In genomic region chr20:21936720-21937380, GRCh38 we compare ENCODE assay signal across 29 cellular contexts.
DNase-seq lines count a peak whose midpoint lies in the region; ATAC-seq and TF ChIP-seq lines count a peak whose summit lies in the region.
"Had no signal": no experiment of that assay in that cellular context is flagged by ENCODE, and none has a peak within 500 bp of the region (broad histone marks: within the 10 kb centered on the region; RNA-seq: fewer than 3 reads in every experiment).

No MANE protein-coding gene starts in this region.

- POLR2A ChIA-PET in Caco-2 (lab: Charles Lee): no interaction called here

- H3K36me3 Mint-ChIP-seq in Caco-2 (ENCODE audit: insufficient read depth, unreplicated experiment): no peaks in the 10 kb centered on the region
- H3K36me3 Mint-ChIP-seq: activated naive CD8-positive, alpha-beta T cell treated with anti-CD3 and anti-CD28 coated beads for 36 hours; CD8-positive, alpha-beta T cell had no signal

- H3K27ac Mint-ChIP-seq in Caco-2 (ENCODE audit: unreplicated experiment): no peak overlapping the region
- H3K27ac Mint-ChIP-seq: activated naive CD8-positive, alpha-beta T cell treated with anti-CD3 and anti-CD28 coated beads for 36 hours; CD8-positive, alpha-beta T cell; nephron progenitor cell; stimulated activated naive CD8-positive, alpha-beta T cell treated with anti-CD3 and anti-CD28 coated beads, Interleukin-15, Interleukin-2, amounts not matched to agents 100 ng/mL and 50 ng/mL, for 24 hours had no signal

- CTCF ChIA-PET in Caco-2 (lab: Charles Lee): no interaction called here

- TF ChIP-seq POLR2A in uterus (IDR thresholded peaks at IDR 0.05): no peak

- ATAC-seq in GM21786 (IDR thresholded peaks at IDR 0.05; ENCODE audit: unreplicated experiment) (no peak), GM21360 (IDR thresholded peaks at IDR 0.05; ENCODE audit: unreplicated experiment) (no peak)
- ATAC-seq: CD8-positive, alpha-beta T cell; left ventricle myocardium superior; mucosa of descending colon; sciatic nerve; SK-N-SH treated with all-trans-retinoic acid at 6 μM for 48 hours had no signal

- peak; percentile 13 for DNase-seq in H7
- peak; percentile 61 for DNase-seq in NT2/D1 (ENCODE audit: low read depth, low spot score)
- peak; percentile 78 for DNase-seq in iPS DF 19.7 (ENCODE audit: low read depth, low spot score)
- peak; percentile 5 for DNase-seq in skeletal muscle cell (ENCODE audit: low read depth)
- no peak for DNase-seq in uterus
- DNase-seq in Caco-2: no peak
- DNase-seq: activated CD4-positive, alpha-beta T cell treated with anti-CD3 and anti-CD28 coated beads, Interleukin-2, amount 50 U/mL, for 48 hours; activated CD8-positive, alpha-beta memory T cell treated with anti-CD3 and anti-CD28 coated beads, Interleukin-2, amount 50 U/mL, for 4 hours; activated naive CD8-positive, alpha-beta T cell treated with anti-CD3 and anti-CD28 coated beads for 36 hours; CD8-positive, alpha-beta T cell; dorsolateral prefrontal cortex; GDM1; GOT3; head of caudate nucleus; Karpas-422; left ventricle myocardium superior; mucosa of descending colon; NCI-H1694; NCI-H2171 treated with DMSO at 0.1 percent for 48 hours; NCI-H526 treated with DMSO at 0.1 percent for 48 hours; nephron progenitor cell had no signal

- no peak overlapping the region for H3K4me3 Mint-ChIP-seq in Caco-2 (ENCODE audit: unreplicated experiment)
- H3K4me3 Mint-ChIP-seq: activated naive CD8-positive, alpha-beta T cell treated with anti-CD3 and anti-CD28 coated beads for 36 hours; CD8-positive, alpha-beta T cell; nephron progenitor cell; stimulated activated naive CD8-positive, alpha-beta T cell treated with anti-CD3 and anti-CD28 coated beads, Interleukin-15, Interleukin-2, amounts not matched to agents 100 ng/mL and 50 ng/mL, for 24 hours had no signal

- no TSS peak for BruUV-seq in Caco-2 (replicated peaks; lab: Mats Ljungman, UMichigan)

- peaks cover 12% of the 10 kb centered on the region; the same call in 1 of the 2 replicates for H3K9me3 ChIP-seq in NT2/D1 (ENCODE audit: insufficient read depth, low read length)
- H3K9me3 ChIP-seq in uterus: no peaks in the 10 kb centered on the region
- H3K9me3 ChIP-seq in Caco-2: no peaks in the 10 kb centered on the region
- H3K9me3 ChIP-seq: ascending aorta had no signal

- TF ChIP-seq CTCF in uterus (IDR thresholded peaks at IDR 0.05) (no peak), Caco-2 (IDR thresholded peaks at IDR 0.05; ENCODE audit: insufficient read depth in 1 of 2, low read depth in 1 of 2, low read length in 1 of 2, severe bottlenecking in 1 of 2, unreplicated experiment in 1 of 2) (no peak)

- H3K27me3 Mint-ChIP-seq in Caco-2 (ENCODE audit: insufficient read depth, unreplicated experiment): peaks cover 5% of the 10 kb centered on the region
- H3K27me3 Mint-ChIP-seq: activated naive CD8-positive, alpha-beta T cell treated with anti-CD3 and anti-CD28 coated beads for 36 hours; stimulated activated naive CD8-positive, alpha-beta T cell treated with anti-CD3 and anti-CD28 coated beads, Interleukin-15, Interleukin-2, amounts not matched to agents 100 ng/mL and 50 ng/mL, for 24 hours had no signal

- intact Hi-C loops in uterus (cut with DNase I; ENCODE audit: low total_unique reads): no loop called here
- intact Hi-C loops in Caco-2 (cut with micrococcal nuclease; ENCODE audit: unreplicated experiment): no loop called here

- H3K4me3 ChIP-seq in H7 (ENCODE audit: insufficient read depth, low read depth, low read length) (no peak overlapping the region), NT2/D1 (ENCODE audit: insufficient read length, low read depth) (no peak overlapping the region), skeletal muscle cell (ENCODE audit: low read depth, low read length) (no peak overlapping the region), uterus (no peak overlapping the region), Caco-2 (ENCODE audit: low read depth, low read length) (no peak overlapping the region)
- H3K4me3 ChIP-seq: ascending aorta, dorsolateral prefrontal cortex, mucosa of descending colon, tibial nerve had no signal

- H3K9ac ChIP-seq in NT2/D1 (ENCODE audit: insufficient read length, low read depth): no peak overlapping the region

- H3K36me3 ChIP-seq in H7 (replicated peaks; ENCODE audit: control insufficient read depth, insufficient read depth, low read length): no peaks in the 10 kb centered on the region
- H3K36me3 ChIP-seq in NT2/D1 (ENCODE audit: insufficient read depth, insufficient read length, low read length): no peaks in the 10 kb centered on the region
- no peaks in the 10 kb centered on the region for H3K36me3 ChIP-seq in uterus
- no peaks in the 10 kb centered on the region for H3K36me3 ChIP-seq in Caco-2 (ENCODE audit: control insufficient read depth, insufficient read depth, low read length)
- H3K36me3 ChIP-seq: ascending aorta, tibial nerve had no signal

- H3K27ac ChIP-seq in uterus: peak overlapping the region in 1 of 2 donors; percentile 30
- H3K27ac ChIP-seq: ascending aorta, dorsolateral prefrontal cortex, RWPE1, tibial nerve had no signal

- H3K4me1 ChIP-seq in NT2/D1 (ENCODE audit: insufficient read depth, insufficient read length) (no peaks in the 10 kb centered on the region), uterus (no peaks in the 10 kb centered on the region), Caco-2 (no peaks in the 10 kb centered on the region)
- H3K4me1 ChIP-seq: ascending aorta, tibial nerve had no signal

- no peaks in the 10 kb centered on the region for H3K4me1 Mint-ChIP-seq in Caco-2 (ENCODE audit: low read depth, unreplicated experiment)
- H3K4me1 Mint-ChIP-seq: activated naive CD8-positive, alpha-beta T cell treated with anti-CD3 and anti-CD28 coated beads for 36 hours had no signal

- H3K9me3 Mint-ChIP-seq in Caco-2 (ENCODE audit: unreplicated experiment): no peaks in the 10 kb centered on the region
- H3K9me3 Mint-ChIP-seq: nephron progenitor cell; stimulated activated naive CD8-positive, alpha-beta T cell treated with anti-CD3 and anti-CD28 coated beads, Interleukin-15, Interleukin-2, amounts not matched to agents 100 ng/mL and 50 ng/mL, for 24 hours had no signal

- no peaks in the 10 kb centered on the region for H3K27me3 ChIP-seq in H7 (ENCODE audit: control insufficient read depth, insufficient read depth, low read length)
- no peaks in the 10 kb centered on the region for H3K27me3 ChIP-seq in NT2/D1 (ENCODE audit: insufficient read depth, insufficient read length)
- no peaks in the 10 kb centered on the region for H3K27me3 ChIP-seq in uterus
- no peaks in the 10 kb centered on the region; the same call in 1 of the 2 replicates for H3K27me3 ChIP-seq in Caco-2 (replicated peaks; ENCODE audit: control insufficient read depth, insufficient read depth, low read length)
- H3K27me3 ChIP-seq: ascending aorta, dorsolateral prefrontal cortex, tibial nerve had no signal

Comparison
In these comparisons a context has a peak if more than half of its experiments do, and no peak if none do; other contexts are left out.
1. DNase-seq: peak in H7 (single experiment), NT2/D1 (single experiment), iPS DF 19.7 (single experiment) and skeletal muscle cell (single experiment); none in uterus (0 of 2) and Caco-2 (0 of 2).